In genomic region chr19:48443262-48443661, GRCh38 we compare ENCODE assay signal across 1 cellular context.
TF ChIP-seq lines count a peak whose summit lies in the region.

No MANE protein-coding gene starts in this region.

TF ChIP-seq in IMR-90, 13 proteins besides CTCF, POLR2A, EP300 and RAD21:
- TF ChIP-seq SMC3 (IDR thresholded peaks at IDR 0.05; ENCODE audit: low read depth, low read length) (no peak), CHD1 (IDR thresholded peaks at IDR 0.05; ENCODE audit: low read depth, low read length) (no peak), RFX5 (IDR thresholded peaks at IDR 0.05; ENCODE audit: low read depth, low read length) (no peak), BHLHE40 (IDR thresholded peaks at IDR 0.05; ENCODE audit: low read depth, low read length) (no peak), USF2 (IDR thresholded peaks at IDR 0.05; ENCODE audit: low read depth, low read length) (no peak), MAFK (IDR thresholded peaks at IDR 0.05; ENCODE audit: low read depth, low read length) (no peak), NFE2L2 (IDR thresholded peaks at IDR 0.05; ENCODE audit: low read depth, low read length) (no peak), MAZ (IDR thresholded peaks at IDR 0.05; ENCODE audit: borderline replicate concordance, low read depth, low read length) (no peak), FOS (IDR thresholded peaks at IDR 0.05; ENCODE audit: low read depth, low read length) (no peak), MXI1 (IDR thresholded peaks at IDR 0.05; ENCODE audit: borderline replicate concordance, low read depth, low read length) (no peak), CEBPB (IDR thresholded peaks at IDR 0.05; ENCODE audit: low read depth, low read length) (no peak), ELK1 (IDR thresholded peaks at IDR 0.05; ENCODE audit: borderline replicate concordance, low read depth, low read length) (no peak), RCOR1 (IDR thresholded peaks at IDR 0.05; ENCODE audit: insufficient replicate concordance, low read length) (no peak)
